Comparison of ENCODE assay signal across 13 cellular contexts in genomic region chr6:129115491-129115890, GRCh38.
"Had no signal": no experiment of that assay in that cellular context is flagged by ENCODE, and none has a peak within 500 bp of the region (broad histone marks: within the 10 kb centered on the region; RNA-seq: fewer than 3 reads in every experiment).

No MANE protein-coding gene starts in this region.

- H3K4me1 ChIP-seq: sigmoid colon, thyroid gland had no signal

- ATAC-seq: activated CD4-positive, CD25-positive, alpha-beta regulatory T cell treated with anti-CD3 and anti-CD28 coated beads, Interleukin-2, amount 50 U/mL, for 24 hours; activated T-helper 17 cell treated with anti-CD3 and anti-CD28 coated beads, Interleukin-2, amount 50 U/mL, for 72 hours; esophagus mucosa; psoas muscle; stimulated activated effector memory CD8-positive, alpha-beta T cell treated with anti-CD3 and anti-CD28 coated beads, Interleukin-12 subunit alpha, Interleukin-12 subunit beta, amount 100 ng/mL, for 72 hours had no signal

- H3K9me3 Mint-ChIP-seq: activated naive CD4-positive, alpha-beta T cell treated with anti-CD3 and anti-CD28 coated beads, Interleukin-2, amount 10 ng/mL, durations not matched to agents 7 days and 5 days; activated T-helper 17 cell treated with anti-CD3 and anti-CD28 coated beads, Interleukin-2, amount 50 U/mL, for 72 hours; mesothelial cell of epicardium; neural crest cell; stimulated activated effector memory CD8-positive, alpha-beta T cell treated with anti-CD3 and anti-CD28 coated beads, Interleukin-12 subunit alpha, Interleukin-12 subunit beta, amount 100 ng/mL, for 72 hours had no signal

- H3K4me3 ChIP-seq: psoas muscle, sigmoid colon, thyroid gland had no signal

- H3K4me1 Mint-ChIP-seq: activated naive CD4-positive, alpha-beta T cell treated with anti-CD3 and anti-CD28 coated beads, Interleukin-2, amount 10 ng/mL, durations not matched to agents 7 days and 5 days; activated T-helper 17 cell treated with anti-CD3 and anti-CD28 coated beads, Interleukin-2, amount 50 U/mL, for 72 hours; neural crest cell; stimulated activated effector memory CD8-positive, alpha-beta T cell treated with anti-CD3 and anti-CD28 coated beads, Interleukin-12 subunit alpha, Interleukin-12 subunit beta, amount 100 ng/mL, for 72 hours had no signal

- H3K27me3 ChIP-seq: sigmoid colon, thyroid gland had no signal

- H3K27me3 Mint-ChIP-seq: activated naive CD4-positive, alpha-beta T cell treated with anti-CD3 and anti-CD28 coated beads, Interleukin-2, amount 10 ng/mL, durations not matched to agents 7 days and 5 days; activated T-helper 17 cell treated with anti-CD3 and anti-CD28 coated beads, Interleukin-2, amount 50 U/mL, for 72 hours had no signal

- H3K27ac Mint-ChIP-seq: activated naive CD4-positive, alpha-beta T cell treated with anti-CD3 and anti-CD28 coated beads, Interleukin-2, amount 10 ng/mL, durations not matched to agents 7 days and 5 days; activated T-helper 17 cell treated with anti-CD3 and anti-CD28 coated beads, Interleukin-2, amount 50 U/mL, for 72 hours; mesothelial cell of epicardium; stimulated activated effector memory CD8-positive, alpha-beta T cell treated with anti-CD3 and anti-CD28 coated beads, Interleukin-12 subunit alpha, Interleukin-12 subunit beta, amount 100 ng/mL, for 72 hours had no signal

- H3K27ac ChIP-seq: psoas muscle, sigmoid colon had no signal

- H3K36me3 ChIP-seq: sigmoid colon, thyroid gland had no signal

- DNase-seq: activated naive CD4-positive, alpha-beta T cell treated with anti-CD3 and anti-CD28 coated beads, Interleukin-2, amount 10 ng/mL, durations not matched to agents 7 days and 5 days; hippocampal formation; psoas muscle; sigmoid colon; stimulated activated CD4-positive, alpha-beta T cell treated with anti-CD3 and anti-CD28 coated beads, Interleukin-12 subunit alpha, Interleukin-12 subunit beta, amount 100 ng/mL, for 4 hours; T-helper 9 cell; thyroid gland had no signal

- H3K9me3 ChIP-seq: psoas muscle, sigmoid colon, thyroid gland had no signal

- H3K36me3 Mint-ChIP-seq: activated naive CD4-positive, alpha-beta T cell treated with anti-CD3 and anti-CD28 coated beads, Interleukin-2, amount 10 ng/mL, durations not matched to agents 7 days and 5 days; mesothelial cell of epicardium; stimulated activated effector memory CD8-positive, alpha-beta T cell treated with anti-CD3 and anti-CD28 coated beads, Interleukin-12 subunit alpha, Interleukin-12 subunit beta, amount 100 ng/mL, for 72 hours had no signal

- H3K4me3 Mint-ChIP-seq: activated naive CD4-positive, alpha-beta T cell treated with anti-CD3 and anti-CD28 coated beads, Interleukin-2, amount 10 ng/mL, durations not matched to agents 7 days and 5 days; activated T-helper 17 cell treated with anti-CD3 and anti-CD28 coated beads, Interleukin-2, amount 50 U/mL, for 72 hours; mesothelial cell of epicardium; neural crest cell; stimulated activated effector memory CD8-positive, alpha-beta T cell treated with anti-CD3 and anti-CD28 coated beads, Interleukin-12 subunit alpha, Interleukin-12 subunit beta, amount 100 ng/mL, for 72 hours had no signal
